In genomic region chr1:119329521-119329920, GRCh38 we compare ENCODE assay signal across 20 cellular contexts. TPM values are rescaled to one million over a fixed set of nuclear protein-coding genes. Genes with fewer than 3 reads are reported as not detected.
DNase-seq lines count a peak whose midpoint lies in the region; ATAC-seq and TF ChIP-seq lines count a peak whose summit lies in the region.
"Had no signal": no experiment of that assay in that cellular context is flagged by ENCODE, and none has a peak within 500 bp of the region (broad histone marks: within the 10 kb centered on the region; RNA-seq: fewer than 3 reads in every experiment).

No MANE protein-coding gene starts in this region.

- no peaks in the 10 kb centered on the region for H3K27me3 ChIP-seq in mammary epithelial cell (ENCODE audit: insufficient read depth, low read length)
- H3K27me3 ChIP-seq in breast epithelium = no peaks in the 10 kb centered on the region
- H3K27me3 ChIP-seq in hepatocyte = no peaks in the 10 kb centered on the region
- no peaks in the 10 kb centered on the region for H3K27me3 ChIP-seq in rectal smooth muscle tissue (ENCODE audit: control insufficient read depth, insufficient read depth, low read length)
- H3K27me3 ChIP-seq: BLaER1 had no signal

- WGBS in mammary epithelial cell (ENCODE audit: low coverage, missing lambda C conversion rate) = 71% methylated on average over 4 of the region's 4 CpGs
- WGBS in hepatocyte (ENCODE audit: low lambda C conversion rate, missing lambda C conversion rate) = 74% methylated on average over 4 of the region's 4 CpGs

- no peaks in the 10 kb centered on the region for H3K79me2 ChIP-seq in mammary epithelial cell (ENCODE audit: insufficient read depth, low read length)
- no peaks in the 10 kb centered on the region for H3K79me2 ChIP-seq in hepatocyte

- H4K20me1 ChIP-seq in mammary epithelial cell (ENCODE audit: insufficient read depth, low read length) = no peaks in the 10 kb centered on the region
- no peaks in the 10 kb centered on the region for H4K20me1 ChIP-seq in hepatocyte (ENCODE audit: insufficient read depth, poor library complexity, severe bottlenecking)
- H4K20me1 ChIP-seq: BLaER1 had no signal

- H2AFZ ChIP-seq in mammary epithelial cell (ENCODE audit: low read depth, low read length) (no peak overlapping the region), hepatocyte (no peak overlapping the region)

- no peak for ATAC-seq in HG02852 (IDR thresholded peaks at IDR 0.05; ENCODE audit: unreplicated experiment)

- no peak for TF ChIP-seq CTCF in mammary epithelial cell (conservative IDR thresholded peaks at IDR 0.05 in 1 of 2, IDR thresholded peaks at IDR 0.05 in 1 of 2; ENCODE audit: extremely low read depth in 1 of 2, insufficient read depth in 1 of 2, low read depth in 1 of 2, low read length in 2 of 2)
- no peak for TF ChIP-seq CTCF in breast epithelium (IDR thresholded peaks at IDR 0.05)
- TF ChIP-seq CTCF in hepatocyte (IDR thresholded peaks at IDR 0.05; ENCODE audit: poor library complexity) = no peak

- in situ Hi-C loops in mammary epithelial cell (cut with MboI; ENCODE audit: low sequenced_read_pairs in 2 of 2) = no loop called here

- H3K4me1 ChIP-seq in mammary epithelial cell (ENCODE audit: insufficient read depth, low read length) (peaks cover 7% of the 10 kb centered on the region), breast epithelium (no peaks in the 10 kb centered on the region), hepatocyte (ENCODE audit: insufficient read depth) (peaks cover 32% of the 10 kb centered on the region), rectal smooth muscle tissue (ENCODE audit: control insufficient read depth, insufficient read depth, low read length) (peaks cover 21% of the 10 kb centered on the region)

- H3K9ac ChIP-seq in mammary epithelial cell (ENCODE audit: insufficient read depth, low read length) = no peak overlapping the region
- H3K9ac ChIP-seq in rectal smooth muscle tissue (ENCODE audit: low read length) = no peak overlapping the region
- H3K9ac ChIP-seq: BLaER1, SK-N-SH had no signal

- H3K27ac ChIP-seq in mammary epithelial cell (ENCODE audit: insufficient read depth, low read depth, low read length) (no peak overlapping the region), breast epithelium (no peak overlapping the region), hepatocyte (peak overlapping the region; percentile 47), rectal smooth muscle tissue (ENCODE audit: low read depth, low read length) (peak overlapping the region; percentile 16)
- H3K27ac ChIP-seq: BLaER1 had no signal

- H3K9me3 ChIP-seq in mammary epithelial cell (replicated peaks; ENCODE audit: insufficient read depth, low read length) = no peaks in the 10 kb centered on the region
- H3K9me3 ChIP-seq in breast epithelium = no peaks in the 10 kb centered on the region
- H3K9me3 ChIP-seq in hepatocyte (ENCODE audit: low read depth) = no peaks in the 10 kb centered on the region
- H3K9me3 ChIP-seq: SK-N-SH had no signal

- H3K36me3 ChIP-seq in mammary epithelial cell (ENCODE audit: insufficient read depth, low read length) (no peaks in the 10 kb centered on the region), breast epithelium (no peaks in the 10 kb centered on the region), hepatocyte (replicated peaks; ENCODE audit: insufficient read depth, low read depth) (no peaks in the 10 kb centered on the region), rectal smooth muscle tissue (ENCODE audit: control insufficient read depth, insufficient read depth, low read length) (no peaks in the 10 kb centered on the region)
- H3K36me3 ChIP-seq: BLaER1 had no signal

- BruUV-seq in mammary epithelial cell (replicated peaks; lab: Mats Ljungman, UMichigan) = TSS peak; percentile 86

- no peaks in the 10 kb centered on the region for H3K9me2 ChIP-seq in hepatocyte (replicated peaks; ENCODE audit: insufficient read depth)
- H3K9me2 ChIP-seq: SK-N-SH had no signal

- DNase-seq in mammary epithelial cell (no peak), breast epithelium (ENCODE audit: low spot score in 2 of 2) (no peak), hepatocyte (ENCODE audit: low spot score) (no peak), cerebellar nuclear complex (lab: John Stamatoyannopoulos, UW) (no peak), iPS-NIHi7 (ENCODE audit: extremely low spot score) (no peak)
- DNase-seq: CD4-positive, CD25-positive, alpha-beta regulatory T cell; IMR-90; KG1; MM.1S; NCI-H1048; NCI-H1694; NCI-H2029 treated with DMSO at 0.1 percent for 48 hours; NCI-H2227 treated with DMSO at 0.1 percent for 48 hours; NCI-H510A treated with DMSO at 0.1 percent for 48 hours; SIG-M5; SK-N-SH had no signal

- dilution Hi-C loops in mammary epithelial cell (cut with HindIII; ENCODE audit: low sequenced_read_pairs) = no loop called here

- no peak for TF ChIP-seq POLR2A in breast epithelium (IDR thresholded peaks at IDR 0.05)

- H3K4me2 ChIP-seq in mammary epithelial cell (ENCODE audit: insufficient read depth, low read depth, low read length) (no peak overlapping the region), hepatocyte (peak overlapping the region; percentile 0)
- H3K4me2 ChIP-seq: BLaER1, SK-N-SH had no signal

- CTCF ChIA-PET in mammary epithelial cell (lab: Charles Lee; ENCODE audit: low non-redundant PET) = no interaction called here

- intact Hi-C loops in mammary epithelial cell (cut with micrococcal nuclease) (no loop called here), breast epithelium (cut with DNase I; ENCODE audit: low total_unique reads) (no loop called here)

- no peak overlapping the region for H3K4me3 ChIP-seq in mammary epithelial cell (replicated peaks in 1 of 3; ENCODE audit: insufficient read depth in 1 of 3, low read depth in 2 of 3, low read length in 3 of 3)
- H3K4me3 ChIP-seq in breast epithelium = no peak overlapping the region
- H3K4me3 ChIP-seq in hepatocyte = no peak overlapping the region
- no peak overlapping the region for H3K4me3 ChIP-seq in rectal smooth muscle tissue (ENCODE audit: low read length)
- H3K4me3 ChIP-seq: BLaER1 had no signal

RNA-seq across cellular contexts. Expression of gene HAO2, which starts 39.1 kb away (rescaled TPM):
- not detected for total RNA-seq in mammary epithelial cell
- not detected for polyA plus RNA-seq in mammary epithelial cell
- polyA minus RNA-seq in mammary epithelial cell = not detected
- under 1 TPM in 1 of 3 donors, not detected in 2; 0.66 TPM for total RNA-seq in breast epithelium
- 14.2 and 16.6 TPM in 2 replicates for total RNA-seq in hepatocyte
- 5.7 and 14.2 TPM in 2 replicates for polyA plus RNA-seq in hepatocyte
- total RNA-seq: A172; CD4-positive, CD25-positive, alpha-beta regulatory T cell; IMR-90 had no signal
- polyA plus RNA-seq: CD4-positive, CD25-positive, alpha-beta regulatory T cell; IMR-90; SK-N-SH had no signal

Comparison
In these comparisons a context has a peak if more than half of its experiments do, and no peak if none do; other contexts are left out.
1. H3K27ac ChIP-seq: peak in hepatocyte (single experiment) and rectal smooth muscle tissue (single experiment); none in mammary epithelial cell (single experiment) and breast epithelium (0 of 2).